ENCODE assay signal across 31 cellular contexts in the genomic region with DNA sequence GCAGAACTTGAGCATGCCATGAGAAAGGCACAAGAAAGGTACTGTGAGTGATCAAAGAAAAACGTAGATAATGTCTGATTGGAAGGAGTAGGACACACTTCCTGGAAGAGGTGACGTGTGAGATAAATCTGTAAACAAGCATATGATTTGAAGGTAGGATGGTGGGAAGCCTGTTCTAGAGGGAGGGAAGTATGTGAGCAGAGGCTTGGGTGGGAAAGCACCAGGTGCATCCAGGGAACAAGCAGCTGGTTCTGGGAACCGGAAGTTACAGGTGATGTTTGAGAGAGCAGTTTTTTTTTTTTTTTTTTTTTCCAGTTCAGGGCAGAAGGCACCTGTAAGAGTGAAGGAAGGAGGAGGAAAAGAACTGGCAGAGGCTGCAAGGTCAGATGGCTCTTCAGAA.
"Had no signal": no experiment of that assay in that cellular context is flagged by ENCODE, and none has a peak within 500 bp of the region (broad histone marks: within the 10 kb centered on the region; RNA-seq: fewer than 3 reads in every experiment).

No MANE protein-coding gene starts in this region.

- H3K4me3 Mint-ChIP-seq: activated CD4-positive, alpha-beta memory T cell treated with anti-CD3 and anti-CD28 coated beads for 36 hours; activated CD4-positive, alpha-beta T cell treated with anti-CD3 and anti-CD28 coated beads, Interleukin-2, amount 10 ng/mL, durations not matched to agents 24 days and 14 days; activated T-cell treated with anti-CD3 and anti-CD28 coated beads, Interleukin-2, amount 50 U/mL, for 24 hours; activated T-helper 17 cell treated with anti-CD3 and anti-CD28 coated beads, Interleukin-2, amount 50 U/mL, for 72 hours; effector memory CD8-positive, alpha-beta T cell; immature natural killer cell; nephron; stimulated activated memory B cell treated with anti-CD40 and anti-IgM and Interleukin-4, amounts not matched to agents 10 μg/mL and 1 μg/mL and 100 μg/mL, for 72 hours; stimulated activated naive CD8-positive, alpha-beta T cell treated with anti-CD3 and anti-CD28 coated beads, Interleukin-15, amount 100 ng/mL, for 72 hours had no signal

- H3K36me3 Mint-ChIP-seq: activated CD4-positive, alpha-beta memory T cell treated with anti-CD3 and anti-CD28 coated beads for 36 hours; immature natural killer cell; stimulated activated memory B cell treated with anti-CD40 and anti-IgM and Interleukin-4, amounts not matched to agents 10 μg/mL and 1 μg/mL and 100 μg/mL, for 72 hours had no signal

- DNase-seq: activated CD4-positive, alpha-beta memory T cell treated with anti-CD3 and anti-CD28 coated beads for 36 hours; activated CD4-positive, alpha-beta T cell treated with anti-CD3 and anti-CD28 coated beads, Interleukin-2, amount 10 ng/mL, durations not matched to agents 24 days and 14 days; activated CD4-positive, CD25-positive, alpha-beta regulatory T cell treated with anti-CD3 and anti-CD28 coated beads, Interleukin-2, amount 50 U/mL, for 72 hours; activated CD8-positive, alpha-beta memory T cell treated with anti-CD3 and anti-CD28 coated beads, Interleukin-2, amount 50 U/mL, for 48 hours; activated gamma-delta T cell treated with Interleukin-2 at 50 U/mL for 16 hours; activated naive CD4-positive, alpha-beta T cell treated with anti-CD3 and anti-CD28 coated beads, Interleukin-2, amount 50 U/mL, for 16 hours; activated T-cell treated with anti-CD3 and anti-CD28 coated beads, Interleukin-2, amount 50 U/mL, for 24 hours; amniotic stem cell; caudate nucleus; cortex of kidney; effector memory CD8-positive, alpha-beta T cell; heart left ventricle; hypothalamus; immature natural killer cell; kidney; left colon; ovary; stimulated activated CD4-positive, alpha-beta T cell treated with anti-CD3 and anti-CD28 coated beads, Interleukin-1b, Interleukin-23, amount 100 ng/mL, for 48 hours; stimulated activated CD4-positive, alpha-beta T cell treated with anti-CD3 and anti-CD28 coated beads, Interleukin-4, amount 100 ng/mL, for 4 hours; stimulated activated CD8-positive, alpha-beta memory T cell treated with anti-CD3 and anti-CD28 coated beads, Interleukin-4, amount 100 ng/mL, for 48 hours; stimulated activated naive CD8-positive, alpha-beta T cell treated with anti-CD3 and anti-CD28 coated beads, Interleukin-15, amount 100 ng/mL, for 72 hours; substantia nigra; thyroid gland; upper lobe of left lung had no signal

- H3K4me1 Mint-ChIP-seq: activated CD4-positive, alpha-beta T cell treated with anti-CD3 and anti-CD28 coated beads, Interleukin-2, amount 10 ng/mL, durations not matched to agents 24 days and 14 days; activated T-helper 17 cell treated with anti-CD3 and anti-CD28 coated beads, Interleukin-2, amount 50 U/mL, for 72 hours; immature natural killer cell; nephron; stimulated activated memory B cell treated with anti-CD40 and anti-IgM and Interleukin-4, amounts not matched to agents 10 μg/mL and 1 μg/mL and 100 μg/mL, for 72 hours; stimulated activated naive CD8-positive, alpha-beta T cell treated with anti-CD3 and anti-CD28 coated beads, Interleukin-15, amount 100 ng/mL, for 72 hours had no signal

- H3K4me3 ChIP-seq: gastroesophageal sphincter, heart left ventricle, ovary, right atrium auricular region, smooth muscle cell, thyroid gland, upper lobe of left lung, vagina had no signal

- H3K27ac Mint-ChIP-seq: activated CD4-positive, alpha-beta memory T cell treated with anti-CD3 and anti-CD28 coated beads for 36 hours; activated CD4-positive, alpha-beta T cell treated with anti-CD3 and anti-CD28 coated beads, Interleukin-2, amount 10 ng/mL, durations not matched to agents 24 days and 14 days; activated T-cell treated with anti-CD3 and anti-CD28 coated beads, Interleukin-2, amount 50 U/mL, for 24 hours; activated T-helper 17 cell treated with anti-CD3 and anti-CD28 coated beads, Interleukin-2, amount 50 U/mL, for 72 hours; effector memory CD8-positive, alpha-beta T cell; immature natural killer cell; nephron; stimulated activated memory B cell treated with anti-CD40 and anti-IgM and Interleukin-4, amounts not matched to agents 10 μg/mL and 1 μg/mL and 100 μg/mL, for 72 hours; stimulated activated naive CD8-positive, alpha-beta T cell treated with anti-CD3 and anti-CD28 coated beads, Interleukin-15, amount 100 ng/mL, for 72 hours had no signal

- H3K27me3 Mint-ChIP-seq: activated CD4-positive, alpha-beta memory T cell treated with anti-CD3 and anti-CD28 coated beads for 36 hours; activated CD4-positive, alpha-beta T cell treated with anti-CD3 and anti-CD28 coated beads, Interleukin-2, amount 10 ng/mL, durations not matched to agents 24 days and 14 days; activated T-cell treated with anti-CD3 and anti-CD28 coated beads, Interleukin-2, amount 50 U/mL, for 24 hours; activated T-helper 17 cell treated with anti-CD3 and anti-CD28 coated beads, Interleukin-2, amount 50 U/mL, for 72 hours; effector memory CD8-positive, alpha-beta T cell; stimulated activated naive CD8-positive, alpha-beta T cell treated with anti-CD3 and anti-CD28 coated beads, Interleukin-15, amount 100 ng/mL, for 72 hours had no signal

- H3K27me3 ChIP-seq: gastroesophageal sphincter, heart left ventricle, ovary, right atrium auricular region, thyroid gland, upper lobe of left lung, vagina had no signal

- H3K9me3 Mint-ChIP-seq: activated CD4-positive, alpha-beta memory T cell treated with anti-CD3 and anti-CD28 coated beads for 36 hours; activated CD4-positive, alpha-beta T cell treated with anti-CD3 and anti-CD28 coated beads, Interleukin-2, amount 10 ng/mL, durations not matched to agents 24 days and 14 days; activated T-cell treated with anti-CD3 and anti-CD28 coated beads, Interleukin-2, amount 50 U/mL, for 24 hours; activated T-helper 17 cell treated with anti-CD3 and anti-CD28 coated beads, Interleukin-2, amount 50 U/mL, for 72 hours; nephron; stimulated activated memory B cell treated with anti-CD40 and anti-IgM and Interleukin-4, amounts not matched to agents 10 μg/mL and 1 μg/mL and 100 μg/mL, for 72 hours; stimulated activated naive CD8-positive, alpha-beta T cell treated with anti-CD3 and anti-CD28 coated beads, Interleukin-15, amount 100 ng/mL, for 72 hours had no signal

- ATAC-seq: activated T-helper 17 cell treated with anti-CD3 and anti-CD28 coated beads, Interleukin-2, amount 50 U/mL, for 72 hours; effector memory CD8-positive, alpha-beta T cell; gastroesophageal sphincter; heart left ventricle; left colon; stimulated activated memory B cell treated with anti-CD40 and anti-IgM and Interleukin-4, amounts not matched to agents 10 μg/mL and 1 μg/mL and 100 μg/mL, for 72 hours; stimulated activated naive CD8-positive, alpha-beta T cell treated with anti-CD3 and anti-CD28 coated beads, Interleukin-15, amount 100 ng/mL, for 72 hours had no signal

- H3K36me3 ChIP-seq: gastroesophageal sphincter, ovary, right atrium auricular region, thyroid gland, upper lobe of left lung, vagina had no signal

- H3K9me3 ChIP-seq: gastroesophageal sphincter, heart left ventricle, ovary, right atrium auricular region, thyroid gland, upper lobe of left lung, vagina had no signal

- H3K4me1 ChIP-seq: gastroesophageal sphincter, heart left ventricle, right atrium auricular region, thyroid gland, upper lobe of left lung, vagina had no signal

- H3K27ac ChIP-seq: gastroesophageal sphincter, heart left ventricle, ovary, right atrium auricular region, thyroid gland, upper lobe of left lung, vagina had no signal
